ENCODE assay signal across 19 cellular contexts in genomic region chr3:113678773-113679172, GRCh38.
"Had no signal": no experiment of that assay in that cellular context is flagged by ENCODE, and none has a peak within 500 bp of the region (broad histone marks: within the 10 kb centered on the region; RNA-seq: fewer than 3 reads in every experiment).

No MANE protein-coding gene starts in this region.

- FAIRE-seq: colon, endothelial cell of umbilical vein had no signal

- ATAC-seq: foreskin keratinocyte; left cardiac atrium; lower lobe of right lung; naive thymus-derived CD4-positive, alpha-beta T cell had no signal

- H3K27ac ChIP-seq: foreskin keratinocyte, left ventricle myocardium inferior, lower lobe of right lung, sigmoid colon, skin epidermis, tibial nerve had no signal

- H3K4me3 Mint-ChIP-seq: endodermal cell; naive thymus-derived CD4-positive, alpha-beta T cell; neural crest cell; stimulated activated naive CD8-positive, alpha-beta T cell treated with anti-CD3 and anti-CD28 coated beads, Interleukin-15, Interleukin-2, amounts not matched to agents 100 ng/mL and 50 ng/mL, for 24 hours had no signal

- H3K9me3 ChIP-seq: left ventricle myocardium inferior, lower lobe of right lung, sigmoid colon, tibial nerve had no signal

- H3K4me1 ChIP-seq: foreskin keratinocyte, left ventricle myocardium inferior, lower lobe of right lung, sigmoid colon, tibial nerve had no signal

- H3K27ac Mint-ChIP-seq: endodermal cell had no signal

- H3K27me3 Mint-ChIP-seq: naive thymus-derived CD4-positive, alpha-beta T cell; stimulated activated naive CD8-positive, alpha-beta T cell treated with anti-CD3 and anti-CD28 coated beads, Interleukin-15, Interleukin-2, amounts not matched to agents 100 ng/mL and 50 ng/mL, for 24 hours had no signal

- H3K9me3 Mint-ChIP-seq: endodermal cell had no signal

- H3K4me3 ChIP-seq: left ventricle myocardium inferior, lower lobe of right lung, sigmoid colon, skin epidermis, tibial nerve had no signal

- H3K4me1 Mint-ChIP-seq: endodermal cell, neural crest cell had no signal

- DNase-seq: dermis blood vessel endothelial cell; endodermal cell; erythroblast; foreskin keratinocyte; kidney; left cardiac atrium; left ventricle myocardium inferior; lower lobe of right lung; mesendoderm; naive thymus-derived CD4-positive, alpha-beta T cell; posterior cingulate gyrus; sigmoid colon; stimulated activated CD4-positive, alpha-beta T cell treated with anti-CD3 and anti-CD28 coated beads, Interleukin-2, amount 100 ng/mL, for 24 hours had no signal

- H3K27me3 ChIP-seq: foreskin keratinocyte, sigmoid colon, tibial nerve had no signal
